8 cellular contexts compared by ENCODE assay signal in the genomic region with DNA sequence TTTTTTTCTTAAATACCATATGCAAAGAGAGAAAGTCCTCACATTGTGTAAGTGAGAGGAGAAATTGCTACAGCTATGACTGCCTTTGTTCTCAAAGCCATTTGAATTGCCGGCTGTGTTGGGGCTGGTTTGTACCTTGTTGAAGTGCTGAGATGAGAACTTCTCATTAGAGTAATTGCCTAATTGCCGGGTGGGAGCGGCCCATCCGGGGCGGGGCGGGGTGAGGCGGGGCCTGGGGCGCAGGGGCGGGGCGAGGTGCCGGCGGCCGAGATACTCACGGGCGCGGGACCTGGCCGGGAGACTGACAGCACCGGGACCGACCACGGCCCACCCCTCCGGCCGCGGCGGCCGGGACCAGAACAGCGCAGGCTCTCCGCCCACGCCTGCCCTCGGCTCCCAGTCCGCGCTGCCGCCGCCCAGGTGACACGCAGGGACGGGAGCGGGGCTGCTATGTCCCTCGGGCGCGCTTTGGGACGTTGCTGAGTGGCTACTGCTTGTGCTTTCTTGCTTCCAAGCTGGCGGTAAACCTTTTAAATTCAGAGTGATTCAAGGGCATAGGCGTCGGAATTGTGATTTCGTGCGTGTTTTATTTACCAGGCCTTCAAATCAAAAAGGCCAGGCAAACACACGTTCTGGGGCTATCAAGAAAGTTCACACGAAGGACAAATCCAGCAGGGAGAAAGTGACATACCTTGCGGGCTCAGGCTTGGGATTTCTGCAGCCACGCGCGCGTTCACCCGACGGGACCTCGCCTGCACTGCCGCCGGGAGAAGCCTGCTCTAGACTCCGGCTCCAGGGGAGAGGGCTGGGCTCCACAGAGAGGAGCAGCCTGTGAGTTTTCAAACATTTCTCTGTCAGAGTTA.
A peak's percentile ranks its signal among the peaks of the same experiment; 100 is the strongest.
DNase-seq lines count a peak whose midpoint lies in the region; ATAC-seq and TF ChIP-seq lines count a peak whose summit lies in the region.

No MANE protein-coding gene starts in this region.

- H3K9me3 ChIP-seq in PC-3 (ENCODE audit: low read length) (no peaks in the 10 kb centered on the region), tibial artery (no peaks in the 10 kb centered on the region)

- H3K27me3 Mint-ChIP-seq in activated T-helper 17 cell treated with anti-CD3 and anti-CD28 coated beads, Interleukin-2, amount 50 U/mL, for 72 hours = peaks cover 5% of the 10 kb centered on the region
- no peaks in the 10 kb centered on the region for H3K27me3 Mint-ChIP-seq in osteocyte (ENCODE audit: unreplicated experiment)

- peak overlapping the region; percentile 88 for H2AFZ ChIP-seq in PC-3 (ENCODE audit: low read length)

- no peaks in the 10 kb centered on the region for H3K9me3 Mint-ChIP-seq in activated T-helper 17 cell treated with anti-CD3 and anti-CD28 coated beads, Interleukin-2, amount 50 U/mL, for 72 hours
- H3K9me3 Mint-ChIP-seq in osteocyte (ENCODE audit: unreplicated experiment) = no peaks in the 10 kb centered on the region

- H3K4me1 ChIP-seq in PC-3 (ENCODE audit: insufficient read depth, low read length) (peaks cover 21% of the 10 kb centered on the region), foreskin keratinocyte (peaks cover 20% of the 10 kb centered on the region), tibial artery (peaks cover 0 to 90% (median 18%) of the 10 kb centered on the region in 4 donors)

- H3K9me2 ChIP-seq in PC-3 (replicated peaks; ENCODE audit: low read length) = no peaks in the 10 kb centered on the region

- peak overlapping the region; percentile 83 for H3K9ac ChIP-seq in PC-3 (ENCODE audit: low read length)

- POLR2A ChIA-PET in PC-3 (lab: Charles Lee; ENCODE audit: unreplicated experiment) = no interaction called here

- TF ChIP-seq CTCF in PC-3 (conservative IDR thresholded peaks at IDR 0.05; ENCODE audit: low read depth, low read length) = no peak
- no peak for TF ChIP-seq CTCF in foreskin keratinocyte (conservative IDR thresholded peaks at IDR 0.05)
- no peak for TF ChIP-seq CTCF in osteocyte (IDR thresholded peaks at IDR 0.05)
- no peak for TF ChIP-seq CTCF in tibial artery (IDR thresholded peaks at IDR 0.05)

- no peaks in the 10 kb centered on the region for H3K27me3 ChIP-seq in PC-3 (ENCODE audit: low read length)
- no peaks in the 10 kb centered on the region for H3K27me3 ChIP-seq in foreskin keratinocyte
- H3K27me3 ChIP-seq in tibial artery = no peaks in the 10 kb centered on the region

- H3K36me3 Mint-ChIP-seq in activated T-helper 17 cell treated with anti-CD3 and anti-CD28 coated beads, Interleukin-2, amount 50 U/mL, for 72 hours (ENCODE audit: low read depth) = no peaks in the 10 kb centered on the region
- peaks cover 37% of the 10 kb centered on the region for H3K36me3 Mint-ChIP-seq in osteocyte (ENCODE audit: unreplicated experiment)

- peak overlapping the region; percentile 92 for H3K4me3 ChIP-seq in PC-3 (ENCODE audit: low read length)
- peak overlapping the region; percentile 55 to 58 for H3K4me3 ChIP-seq in tibial artery

- TSS peak; percentile 51 for BruUV-seq in PC-3 (replicated peaks; lab: Mats Ljungman, UMichigan)

- DNase-seq in NCI-H510A treated with DMSO at 0.1 percent for 48 hours (lab: John Stamatoyannopoulos, UW) (peak; percentile 65), NCI-H510A (lab: John Stamatoyannopoulos, UW) (no peak), PC-3 (peak; percentile 49), foreskin keratinocyte (peak in 1 of 2 donors; percentile 62), osteocyte (ENCODE audit: extremely low spot score, unreplicated experiment) (peak; percentile 85), tibial artery (peak; percentile 53 to 81)

- H3K79me2 ChIP-seq in PC-3 (ENCODE audit: low read length) = peaks cover 44% of the 10 kb centered on the region

- ATAC-seq in HG03280 (IDR thresholded peaks at IDR 0.05; ENCODE audit: unreplicated experiment) (peak; percentile 82), PC-3 (peak; percentile 91), foreskin keratinocyte (peak; percentile 62)
- peak; percentile 87 for ATAC-seq in activated T-helper 17 cell treated with anti-CD3 and anti-CD28 coated beads, Interleukin-2, amount 50 U/mL, for 72 hours (replicated peaks)

- H3K4me1 Mint-ChIP-seq in activated T-helper 17 cell treated with anti-CD3 and anti-CD28 coated beads, Interleukin-2, amount 50 U/mL, for 72 hours = no peaks in the 10 kb centered on the region
- H3K4me1 Mint-ChIP-seq in osteocyte (ENCODE audit: unreplicated experiment) = peaks cover 80% of the 10 kb centered on the region

- no peaks in the 10 kb centered on the region for H3K36me3 ChIP-seq in PC-3 (ENCODE audit: low read depth, low read length)
- H3K36me3 ChIP-seq in tibial artery = peaks cover 0 to 20% (median 0%) of the 10 kb centered on the region in 3 donors

- CTCF ChIA-PET in PC-3 (lab: Charles Lee) = no interaction called here

- H3K27ac ChIP-seq in PC-3 (ENCODE audit: low read length) = peak overlapping the region; percentile 70
- peak overlapping the region; percentile 92 for H3K27ac ChIP-seq in foreskin keratinocyte
- peak overlapping the region; percentile 73 to 93 for H3K27ac ChIP-seq in tibial artery

- H4K20me1 ChIP-seq in PC-3 (ENCODE audit: low read length) = 0 out of 2 replicates have a peak, but pooled peaks cover 3% of the 10 kb centered on the region

- no peaks in the 10 kb centered on the region for H3F3A ChIP-seq in PC-3 (ENCODE audit: low read length, unreplicated experiment)

- peak overlapping the region; percentile 78 for H3K4me3 Mint-ChIP-seq in activated T-helper 17 cell treated with anti-CD3 and anti-CD28 coated beads, Interleukin-2, amount 50 U/mL, for 72 hours
- H3K4me3 Mint-ChIP-seq in osteocyte (ENCODE audit: unreplicated experiment) = peak overlapping the region; percentile 83

- no peak overlapping the region for H3K27ac Mint-ChIP-seq in activated T-helper 17 cell treated with anti-CD3 and anti-CD28 coated beads, Interleukin-2, amount 50 U/mL, for 72 hours
- peak overlapping the region; percentile 89 for H3K27ac Mint-ChIP-seq in osteocyte (ENCODE audit: unreplicated experiment)

- intact Hi-C loops in PC-3 (cut with micrococcal nuclease) = loop anchor here (5.0 kb wide), 1 partner anchor 41 kb away; no protein-coding TSS in a partner anchor
- intact Hi-C loops in tibial artery (cut with DNase I; ENCODE audit: low total_unique reads) = no loop called here

- peak overlapping the region; percentile 91 for H3K4me2 ChIP-seq in PC-3 (ENCODE audit: low read length)
